Comparison of ENCODE assay signal across 18 cellular contexts in the genomic region with DNA sequence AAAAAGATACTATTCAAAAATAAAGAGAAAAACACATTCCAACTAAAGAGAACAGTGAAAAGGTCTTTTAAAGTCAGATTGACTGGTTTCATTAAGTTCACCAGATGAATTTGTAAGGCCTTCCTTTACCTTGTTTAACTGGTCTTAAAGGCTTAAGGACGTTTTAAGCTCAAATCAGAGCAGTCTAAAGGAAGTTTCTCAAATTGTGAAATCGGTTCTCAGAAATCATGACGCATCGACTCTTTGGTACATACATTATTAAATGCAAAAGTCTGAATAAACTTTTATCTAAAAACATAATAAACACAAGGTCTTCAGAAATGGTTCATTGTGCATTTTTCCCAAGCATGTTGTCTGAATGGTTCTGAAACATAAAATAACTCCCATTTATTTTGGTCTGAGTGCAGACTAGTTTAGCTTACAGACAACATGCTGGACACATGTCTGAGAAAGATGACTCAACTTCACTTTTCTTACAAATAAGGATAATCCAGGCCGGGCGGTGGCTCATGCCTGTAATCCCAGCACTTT.
"Had no signal": no experiment of that assay in that cellular context is flagged by ENCODE, and none has a peak within 500 bp of the region (broad histone marks: within the 10 kb centered on the region; RNA-seq: fewer than 3 reads in every experiment).

No MANE protein-coding gene starts in this region.

- H3K27ac ChIP-seq: epithelial cell of prostate, heart left ventricle, neutrophil, psoas muscle, right atrium auricular region, stomach, thoracic aorta, transverse colon had no signal

- H3K9me3 ChIP-seq: esophagus squamous epithelium, heart left ventricle, neutrophil, psoas muscle, right atrium auricular region, stomach, thoracic aorta, transverse colon had no signal

- H3K36me3 ChIP-seq: esophagus squamous epithelium, heart left ventricle, neutrophil, right atrium auricular region, stomach, thoracic aorta, transverse colon had no signal

- H3K4me1 ChIP-seq: heart left ventricle, psoas muscle, right atrium auricular region, stomach, transverse colon had no signal

- DNase-seq: effector memory CD4-positive, alpha-beta T cell; esophagus squamous epithelium; heart left ventricle; hippocampal formation; kidney glomerular epithelial cell; mammary epithelial cell; naive thymus-derived CD8-positive, alpha-beta T cell; psoas muscle; small intestine; stimulated activated CD4-positive, alpha-beta T cell treated with anti-CD3 and anti-CD28 coated beads, Interleukin-12 subunit alpha, Interleukin-12 subunit beta, amount 100 ng/mL, for 4 hours; stimulated activated naive CD4-positive, alpha-beta T cell; stomach; substantia nigra; transverse colon had no signal

- H3K4me3 ChIP-seq: esophagus squamous epithelium, heart left ventricle, psoas muscle, right atrium auricular region, stomach, thoracic aorta, transverse colon had no signal

- ATAC-seq: heart left ventricle; naive thymus-derived CD8-positive, alpha-beta T cell; psoas muscle had no signal

- H3K27me3 ChIP-seq: esophagus squamous epithelium, heart left ventricle, neutrophil, right atrium auricular region, stomach, transverse colon had no signal
